Comparison of ENCODE assay signal across 31 cellular contexts in the genomic region with DNA sequence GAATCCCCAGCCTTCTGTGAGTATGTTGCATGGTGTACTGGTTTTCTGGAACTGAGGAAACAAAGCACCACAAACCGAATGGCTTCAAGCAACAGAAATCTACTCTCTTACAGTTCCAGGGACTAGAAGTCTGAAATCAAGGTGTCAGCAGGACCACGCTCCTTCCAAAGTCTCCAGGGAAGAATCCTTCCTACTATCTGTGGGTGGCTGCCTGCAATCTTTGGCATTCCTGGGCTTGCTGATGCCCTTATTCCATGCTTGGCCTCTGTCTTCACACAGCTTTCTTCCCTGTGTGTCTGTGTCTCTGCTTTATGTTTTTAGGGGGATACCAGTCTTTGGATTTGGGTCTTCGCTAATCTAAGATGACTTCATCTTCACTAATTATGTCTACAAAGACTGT.
"Had no signal": no experiment of that assay in that cellular context is flagged by ENCODE, and none has a peak within 500 bp of the region (broad histone marks: within the 10 kb centered on the region; RNA-seq: fewer than 3 reads in every experiment).

No MANE protein-coding gene starts in this region.

- H3K27me3 Mint-ChIP-seq: activated B cell treated with CpG ODN at 0.5 μM for 24 hours; activated CD4-positive, alpha-beta memory T cell treated with anti-CD3 and anti-CD28 coated beads for 36 hours; activated CD4-positive, alpha-beta T cell treated with anti-CD3 and anti-CD28 coated beads, Interleukin-2, amount 10 ng/mL, durations not matched to agents 24 days and 14 days; activated CD8-positive, alpha-beta T cell treated with anti-CD3 and anti-CD28 coated beads for 36 hours; activated naive CD4-positive, alpha-beta T cell treated with anti-CD3 and anti-CD28 coated beads, Interleukin-2, amount 10 ng/mL, durations not matched to agents 7 days and 5 days; activated naive CD4-positive, alpha-beta T cell treated with anti-CD3 and anti-CD28 coated beads, Interleukin-2, amount 50 U/mL, for 24 hours; activated naive CD8-positive, alpha-beta T cell; activated naive CD8-positive, alpha-beta T cell treated with anti-CD3 and anti-CD28 coated beads, Interleukin-2, amount 10 ng/mL, durations not matched to agents 7 days and 5 days; activated naive CD8-positive, alpha-beta T cell treated with anti-CD3 and anti-CD28 coated beads, Interleukin-2, amount 50 U/mL, for 24 hours; brain; central memory CD8-positive, alpha-beta T cell; T-cell had no signal

- H3K27ac Mint-ChIP-seq: activated B cell treated with CpG ODN at 0.5 μM for 24 hours; activated CD4-positive, alpha-beta memory T cell treated with anti-CD3 and anti-CD28 coated beads for 36 hours; activated CD4-positive, alpha-beta T cell treated with anti-CD3 and anti-CD28 coated beads, Interleukin-2, amount 10 ng/mL, durations not matched to agents 24 days and 14 days; activated CD8-positive, alpha-beta T cell treated with anti-CD3 and anti-CD28 coated beads for 36 hours; activated naive CD4-positive, alpha-beta T cell treated with anti-CD3 and anti-CD28 coated beads, Interleukin-2, amount 10 ng/mL, durations not matched to agents 7 days and 5 days; activated naive CD4-positive, alpha-beta T cell treated with anti-CD3 and anti-CD28 coated beads, Interleukin-2, amount 50 U/mL, for 24 hours; activated naive CD8-positive, alpha-beta T cell; activated naive CD8-positive, alpha-beta T cell treated with anti-CD3 and anti-CD28 coated beads, Interleukin-2, amount 50 U/mL, for 24 hours; activated T-helper 1 cell treated with anti-CD3 and anti-CD28 coated beads, Interleukin-12 subunit alpha, Interleukin-12 subunit beta, Interleukin-2, Interleukin-4 antibody, amounts not matched to agents 30 ng/mL and 10 ng/mL and 1 ng/mL, durations not matched to agents 14 hours and 24 hours and 36 hours; brain; T-cell had no signal

- DNase-seq: activated B cell treated with CpG ODN at 0.5 μM for 24 hours; activated CD4-positive, alpha-beta memory T cell treated with anti-CD3 and anti-CD28 coated beads for 36 hours; activated CD4-positive, alpha-beta T cell treated with anti-CD3 and anti-CD28 coated beads for 4 hours; activated CD4-positive, alpha-beta T cell treated with anti-CD3 and anti-CD28 coated beads, Interleukin-2, amount 10 ng/mL, durations not matched to agents 24 days and 14 days; activated CD4-positive, alpha-beta T cell treated with anti-CD3 and anti-CD28 coated beads, Interleukin-2, amount 50 U/mL, for 1 hour; activated CD4-positive, alpha-beta T cell treated with anti-CD3 and anti-CD28 coated beads, Interleukin-2, amount 50 U/mL, for 4 hours; activated CD4-positive, CD25-positive, alpha-beta regulatory T cell treated with anti-CD3 and anti-CD28 coated beads, Interleukin-2, amount 50 U/mL, for 72 hours; activated CD8-positive, alpha-beta memory T cell treated with anti-CD3 and anti-CD28 coated beads, Interleukin-2, amount 50 U/mL, for 4 hours; activated CD8-positive, alpha-beta T cell treated with anti-CD3 and anti-CD28 coated beads for 36 hours; activated effector memory CD4-positive, alpha-beta T cell treated with Interleukin-2 at 50 U/mL for 16 hours; activated gamma-delta T cell; activated naive CD4-positive, alpha-beta T cell treated with anti-CD3 and anti-CD28 coated beads, Interleukin-2, amount 10 ng/mL, durations not matched to agents 7 days and 5 days; activated naive CD4-positive, alpha-beta T cell treated with Interleukin-2 at 50 U/mL for 16 hours; activated naive CD8-positive, alpha-beta T cell treated with anti-CD3 and anti-CD28 coated beads, Interleukin-2, amount 10 ng/mL, durations not matched to agents 7 days and 5 days; activated naive CD8-positive, alpha-beta T cell treated with anti-CD3 and anti-CD28 coated beads, Interleukin-2, amount 50 U/mL, for 24 hours; activated T-cell treated with anti-CD3 and anti-CD28 coated beads for 4 hours; activated T-cell treated with anti-CD3 and anti-CD28 coated beads, Interleukin-2, amount 50 U/mL, for 1 hour; activated T-cell treated with anti-CD3 and anti-CD28 coated beads, Interleukin-2, amount 50 U/mL, for 4 hours; activated T-cell treated with anti-CD3 and anti-CD28 coated beads, Interleukin-2, amount 50 U/mL, for 72 hours; amygdala; anterior cingulate cortex; caudate nucleus; cerebellar nuclear complex; T-cell; T-helper 9 cell had no signal

- H3K4me3 Mint-ChIP-seq: activated B cell treated with CpG ODN at 0.5 μM for 24 hours; activated CD4-positive, alpha-beta memory T cell treated with anti-CD3 and anti-CD28 coated beads for 36 hours; activated CD4-positive, alpha-beta T cell treated with anti-CD3 and anti-CD28 coated beads, Interleukin-2, amount 10 ng/mL, durations not matched to agents 24 days and 14 days; activated CD8-positive, alpha-beta T cell treated with anti-CD3 and anti-CD28 coated beads for 36 hours; activated naive CD4-positive, alpha-beta T cell treated with anti-CD3 and anti-CD28 coated beads, Interleukin-2, amount 10 ng/mL, durations not matched to agents 7 days and 5 days; activated naive CD4-positive, alpha-beta T cell treated with anti-CD3 and anti-CD28 coated beads, Interleukin-2, amount 50 U/mL, for 24 hours; activated naive CD8-positive, alpha-beta T cell; activated naive CD8-positive, alpha-beta T cell treated with anti-CD3 and anti-CD28 coated beads, Interleukin-2, amount 10 ng/mL, durations not matched to agents 7 days and 5 days; activated naive CD8-positive, alpha-beta T cell treated with anti-CD3 and anti-CD28 coated beads, Interleukin-2, amount 50 U/mL, for 24 hours; activated T-cell treated with anti-CD3 and anti-CD28 coated beads, Interleukin-2, amount 50 U/mL, for 4 hours; activated T-cell treated with anti-CD3 and anti-CD28 coated beads, Interleukin-2, amount 50 U/mL, for 72 hours; activated T-helper 1 cell treated with anti-CD3 and anti-CD28 coated beads, Interleukin-12 subunit alpha, Interleukin-12 subunit beta, Interleukin-2, Interleukin-4 antibody, amounts not matched to agents 30 ng/mL and 10 ng/mL and 1 ng/mL, durations not matched to agents 14 hours and 24 hours and 36 hours; brain; central memory CD8-positive, alpha-beta T cell; T-cell had no signal

- H3K4me1 Mint-ChIP-seq: activated B cell treated with CpG ODN at 0.5 μM for 24 hours; activated naive CD4-positive, alpha-beta T cell treated with anti-CD3 and anti-CD28 coated beads, Interleukin-2, amount 10 ng/mL, durations not matched to agents 7 days and 5 days; activated naive CD4-positive, alpha-beta T cell treated with anti-CD3 and anti-CD28 coated beads, Interleukin-2, amount 50 U/mL, for 24 hours; activated naive CD8-positive, alpha-beta T cell treated with anti-CD3 and anti-CD28 coated beads, Interleukin-2, amount 10 ng/mL, durations not matched to agents 7 days and 5 days; activated naive CD8-positive, alpha-beta T cell treated with anti-CD3 and anti-CD28 coated beads, Interleukin-2, amount 50 U/mL, for 24 hours; brain; central memory CD8-positive, alpha-beta T cell; T-cell had no signal

- H3K9me3 Mint-ChIP-seq: activated B cell treated with CpG ODN at 0.5 μM for 24 hours; activated CD4-positive, alpha-beta memory T cell treated with anti-CD3 and anti-CD28 coated beads for 36 hours; activated CD4-positive, alpha-beta T cell treated with anti-CD3 and anti-CD28 coated beads, Interleukin-2, amount 10 ng/mL, durations not matched to agents 24 days and 14 days; activated CD8-positive, alpha-beta T cell treated with anti-CD3 and anti-CD28 coated beads for 36 hours; activated naive CD4-positive, alpha-beta T cell treated with anti-CD3 and anti-CD28 coated beads, Interleukin-2, amount 10 ng/mL, durations not matched to agents 7 days and 5 days; activated naive CD4-positive, alpha-beta T cell treated with anti-CD3 and anti-CD28 coated beads, Interleukin-2, amount 50 U/mL, for 24 hours; activated naive CD8-positive, alpha-beta T cell treated with anti-CD3 and anti-CD28 coated beads, Interleukin-2, amount 10 ng/mL, durations not matched to agents 7 days and 5 days; activated naive CD8-positive, alpha-beta T cell treated with anti-CD3 and anti-CD28 coated beads, Interleukin-2, amount 50 U/mL, for 24 hours; activated T-cell treated with anti-CD3 and anti-CD28 coated beads, Interleukin-2, amount 50 U/mL, for 4 hours; activated T-cell treated with anti-CD3 and anti-CD28 coated beads, Interleukin-2, amount 50 U/mL, for 72 hours; activated T-helper 1 cell treated with anti-CD3 and anti-CD28 coated beads, Interleukin-12 subunit alpha, Interleukin-12 subunit beta, Interleukin-2, Interleukin-4 antibody, amounts not matched to agents 30 ng/mL and 10 ng/mL and 1 ng/mL, durations not matched to agents 14 hours and 24 hours and 36 hours; activated T-helper 2 cell treated with anti-CD3 and anti-CD28 coated beads, Interferon-gamma antibody, Interleukin-2, Interleukin-4, amounts not matched to agents 10 μg/mL and 5 μg/mL and 100 μg/mL, durations not matched to agents 14 hours and 24 hours and 36 hours; central memory CD8-positive, alpha-beta T cell; T-cell had no signal
